Comparison of ENCODE assay signal across 35 cellular contexts in the genomic region with DNA sequence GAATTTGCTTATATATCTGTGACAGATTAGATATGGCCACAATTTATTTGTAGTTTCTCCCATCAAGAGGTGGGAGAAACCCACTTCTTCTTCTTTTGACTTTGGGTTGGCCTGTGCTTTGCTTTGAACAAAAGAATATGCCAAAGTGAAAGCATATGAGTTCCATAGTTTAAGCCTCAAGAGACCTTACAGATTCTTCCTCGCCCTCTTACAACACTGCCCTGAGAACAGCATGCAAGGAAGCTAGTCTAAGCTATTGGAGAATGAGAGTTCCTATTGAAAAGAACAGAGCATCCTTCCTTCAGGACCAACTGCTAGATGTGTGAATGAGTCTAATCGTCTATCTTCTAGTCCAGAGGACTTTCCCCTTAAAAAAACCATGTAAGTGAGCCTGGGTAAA.
"Had no signal": no experiment of that assay in that cellular context is flagged by ENCODE, and none has a peak within 500 bp of the region (broad histone marks: within the 10 kb centered on the region; RNA-seq: fewer than 3 reads in every experiment).

No MANE protein-coding gene starts in this region.

- H2AFZ ChIP-seq: parathyroid adenoma had no signal

- H3K27ac Mint-ChIP-seq: activated CD4-positive, alpha-beta memory T cell treated with anti-CD3 and anti-CD28 coated beads for 36 hours; activated CD4-positive, alpha-beta T cell treated with anti-CD3 and anti-CD28 coated beads, Interleukin-2, amount 10 ng/mL, durations not matched to agents 24 days and 14 days; activated naive CD4-positive, alpha-beta T cell treated with anti-CD3 and anti-CD28 coated beads for 36 hours; activated naive CD8-positive, alpha-beta T cell treated with anti-CD3 and anti-CD28 coated beads, Interleukin-2, amount 10 ng/mL, durations not matched to agents 7 days and 5 days; activated T-helper 1 cell treated with anti-CD3 and anti-CD28 coated beads, Interleukin-12 subunit alpha, Interleukin-12 subunit beta, Interleukin-2, Interleukin-4 antibody, amounts not matched to agents 30 ng/mL and 10 ng/mL and 1 ng/mL, durations not matched to agents 14 hours and 24 hours and 36 hours; effector memory CD8-positive, alpha-beta T cell; naive thymus-derived CD4-positive, alpha-beta T cell; stimulated activated naive B cell treated with anti-CD40 and anti-IgM and Interleukin-4, amounts not matched to agents 10 μg/mL and 1 μg/mL and 100 μg/mL, for 72 hours; T-helper 1 cell treated with Interleukin-12 subunit alpha and Interleukin-12 subunit beta and Interleukin-4 antibody, amounts not matched to agents 30 μg/mL and 1 μg/mL, for 36 hours had no signal

- H3K9me3 ChIP-seq: psoas muscle, suprapubic skin, tibial artery, upper lobe of right lung had no signal

- DNase-seq: activated CD4-positive, alpha-beta memory T cell treated with anti-CD3 and anti-CD28 coated beads for 36 hours; activated CD4-positive, alpha-beta T cell treated with anti-CD3 and anti-CD28 coated beads, Interleukin-2, amount 10 ng/mL, durations not matched to agents 24 days and 14 days; activated CD8-positive, alpha-beta memory T cell treated with anti-CD3 and anti-CD28 coated beads, Interleukin-2, amount 50 U/mL, for 4 hours; activated effector memory CD4-positive, alpha-beta T cell treated with anti-CD3 and anti-CD28 coated beads, Interleukin-2, amount 50 U/mL, for 16 hours; activated naive CD4-positive, alpha-beta T cell treated with anti-CD3 and anti-CD28 coated beads for 36 hours; activated naive CD8-positive, alpha-beta T cell treated with anti-CD3 and anti-CD28 coated beads, Interleukin-2, amount 10 ng/mL, durations not matched to agents 7 days and 5 days; activated T-cell treated with anti-CD3 and anti-CD28 coated beads, Interleukin-2, amount 50 U/mL, for 1 hour; amniotic stem cell; caudate nucleus; cortex of kidney; effector memory CD8-positive, alpha-beta T cell; erythroblast; head of caudate nucleus; hippocampal formation; kidney; left colon; mammary epithelial cell; midbrain; naive thymus-derived CD4-positive, alpha-beta T cell; psoas muscle; sigmoid colon; stimulated activated CD4-positive, alpha-beta T cell treated with anti-CD3 and anti-CD28 coated beads, Interleukin-1b, Interleukin-23, amount 100 ng/mL, for 48 hours; stimulated activated CD4-positive, alpha-beta T cell treated with anti-CD3 and anti-CD28 coated beads, Interleukin-4, amount 100 ng/mL, for 4 hours; stimulated activated CD8-positive, alpha-beta memory T cell treated with anti-CD3 and anti-CD28 coated beads, Interleukin-4, amount 100 ng/mL, for 48 hours; stimulated activated naive B cell treated with anti-CD40 and anti-IgM and Interleukin-4, amounts not matched to agents 10 μg/mL and 1 μg/mL and 100 μg/mL, for 72 hours; T-helper 9 cell; tibial artery; upper lobe of right lung; WERI-Rb-1 had no signal

- ATAC-seq: activated CD4-positive, CD25-positive, alpha-beta regulatory T cell treated with anti-CD3 and anti-CD28 coated beads, Interleukin-2, amount 50 U/mL, for 24 hours; effector memory CD8-positive, alpha-beta T cell; left colon; naive thymus-derived CD4-positive, alpha-beta T cell; psoas muscle; stimulated activated naive B cell treated with anti-CD40 and anti-IgM and Interleukin-4, amounts not matched to agents 10 μg/mL and 1 μg/mL and 100 μg/mL, for 72 hours; upper lobe of right lung had no signal

- H3K4me3 Mint-ChIP-seq: activated CD4-positive, alpha-beta memory T cell treated with anti-CD3 and anti-CD28 coated beads for 36 hours; activated CD4-positive, alpha-beta T cell treated with anti-CD3 and anti-CD28 coated beads, Interleukin-2, amount 10 ng/mL, durations not matched to agents 24 days and 14 days; activated naive CD4-positive, alpha-beta T cell treated with anti-CD3 and anti-CD28 coated beads for 36 hours; activated naive CD8-positive, alpha-beta T cell treated with anti-CD3 and anti-CD28 coated beads, Interleukin-2, amount 10 ng/mL, durations not matched to agents 7 days and 5 days; activated T-helper 1 cell treated with anti-CD3 and anti-CD28 coated beads, Interleukin-12 subunit alpha, Interleukin-12 subunit beta, Interleukin-2, Interleukin-4 antibody, amounts not matched to agents 30 ng/mL and 10 ng/mL and 1 ng/mL, durations not matched to agents 14 hours and 24 hours and 36 hours; effector memory CD8-positive, alpha-beta T cell; naive thymus-derived CD4-positive, alpha-beta T cell; stimulated activated naive B cell treated with anti-CD40 and anti-IgM and Interleukin-4, amounts not matched to agents 10 μg/mL and 1 μg/mL and 100 μg/mL, for 72 hours; T-helper 1 cell treated with Interleukin-12 subunit alpha and Interleukin-12 subunit beta and Interleukin-4 antibody, amounts not matched to agents 30 μg/mL and 1 μg/mL, for 36 hours had no signal

- H3K27me3 Mint-ChIP-seq: activated CD4-positive, alpha-beta memory T cell treated with anti-CD3 and anti-CD28 coated beads for 36 hours; activated CD4-positive, alpha-beta T cell treated with anti-CD3 and anti-CD28 coated beads, Interleukin-2, amount 10 ng/mL, durations not matched to agents 24 days and 14 days; activated naive CD8-positive, alpha-beta T cell treated with anti-CD3 and anti-CD28 coated beads, Interleukin-2, amount 10 ng/mL, durations not matched to agents 7 days and 5 days; effector memory CD8-positive, alpha-beta T cell; naive thymus-derived CD4-positive, alpha-beta T cell; stimulated activated naive B cell treated with anti-CD40 and anti-IgM and Interleukin-4, amounts not matched to agents 10 μg/mL and 1 μg/mL and 100 μg/mL, for 72 hours had no signal

- H3K27me3 ChIP-seq: sigmoid colon, suprapubic skin, tibial artery, upper lobe of right lung had no signal

- H3K9me3 Mint-ChIP-seq: activated naive CD8-positive, alpha-beta T cell treated with anti-CD3 and anti-CD28 coated beads, Interleukin-2, amount 10 ng/mL, durations not matched to agents 7 days and 5 days; activated T-helper 1 cell treated with anti-CD3 and anti-CD28 coated beads, Interleukin-12 subunit alpha, Interleukin-12 subunit beta, Interleukin-2, Interleukin-4 antibody, amounts not matched to agents 30 ng/mL and 10 ng/mL and 1 ng/mL, durations not matched to agents 14 hours and 24 hours and 36 hours; stimulated activated naive B cell treated with anti-CD40 and anti-IgM and Interleukin-4, amounts not matched to agents 10 μg/mL and 1 μg/mL and 100 μg/mL, for 72 hours; T-helper 1 cell treated with Interleukin-12 subunit alpha and Interleukin-12 subunit beta and Interleukin-4 antibody, amounts not matched to agents 30 μg/mL and 1 μg/mL, for 36 hours had no signal

- H3K4me1 Mint-ChIP-seq: activated CD4-positive, alpha-beta T cell treated with anti-CD3 and anti-CD28 coated beads, Interleukin-2, amount 10 ng/mL, durations not matched to agents 24 days and 14 days; activated naive CD8-positive, alpha-beta T cell treated with anti-CD3 and anti-CD28 coated beads, Interleukin-2, amount 10 ng/mL, durations not matched to agents 7 days and 5 days; naive thymus-derived CD4-positive, alpha-beta T cell; stimulated activated naive B cell treated with anti-CD40 and anti-IgM and Interleukin-4, amounts not matched to agents 10 μg/mL and 1 μg/mL and 100 μg/mL, for 72 hours had no signal

- H3K36me3 ChIP-seq: sigmoid colon, suprapubic skin, tibial artery, upper lobe of right lung, WERI-Rb-1 had no signal

- H3K4me1 ChIP-seq: parathyroid adenoma, psoas muscle, sigmoid colon, suprapubic skin, tibial artery, upper lobe of right lung had no signal

- H3K36me3 Mint-ChIP-seq: activated CD4-positive, alpha-beta memory T cell treated with anti-CD3 and anti-CD28 coated beads for 36 hours; activated naive CD8-positive, alpha-beta T cell treated with anti-CD3 and anti-CD28 coated beads, Interleukin-2, amount 10 ng/mL, durations not matched to agents 7 days and 5 days; stimulated activated naive B cell treated with anti-CD40 and anti-IgM and Interleukin-4, amounts not matched to agents 10 μg/mL and 1 μg/mL and 100 μg/mL, for 72 hours had no signal

- H3K9ac ChIP-seq: parathyroid adenoma had no signal

- H3K27ac ChIP-seq: parathyroid adenoma, psoas muscle, sigmoid colon, suprapubic skin, tibial artery, upper lobe of right lung, WERI-Rb-1 had no signal

- H3K4me3 ChIP-seq: psoas muscle, sigmoid colon, smooth muscle cell, suprapubic skin, tibial artery, upper lobe of right lung had no signal
